10 cellular contexts compared by ENCODE assay signal in the genomic region with DNA sequence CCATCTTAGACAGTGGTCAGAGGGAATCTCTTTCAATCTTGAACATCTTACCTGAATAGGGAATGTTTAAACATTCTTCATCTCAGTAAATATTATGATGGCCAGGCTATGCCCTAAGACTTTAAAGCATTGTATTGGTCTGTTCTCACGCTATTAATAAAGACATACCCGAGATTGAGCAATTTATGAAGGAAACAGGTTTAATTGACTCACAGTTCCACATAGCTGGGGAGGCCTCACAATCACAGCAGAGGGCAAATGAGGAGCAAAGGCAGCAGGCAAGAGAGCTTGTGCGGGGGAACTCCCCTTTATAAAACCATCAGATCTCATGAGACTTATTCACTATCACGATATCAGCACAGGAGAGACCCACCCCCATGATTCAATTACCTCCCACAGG.
"Had no signal": no experiment of that assay in that cellular context is flagged by ENCODE, and none has a peak within 500 bp of the region (broad histone marks: within the 10 kb centered on the region; RNA-seq: fewer than 3 reads in every experiment).

No MANE protein-coding gene starts in this region.

- H3K9ac ChIP-seq: GM23248 had no signal

- H3K4me1 ChIP-seq: HAP-1 had no signal

- H3K4me3 Mint-ChIP-seq: GM23338, H9, HFFc6 had no signal

- DNase-seq: GM23248, GOT3, H7, H9, HCEC 1CT, HFFc6 had no signal

- FAIRE-seq: H1, H54 had no signal

- H3K27ac Mint-ChIP-seq: GM23338, H9, HFFc6 had no signal

- H3K27ac ChIP-seq: GM23248 had no signal

- H2AFZ ChIP-seq: GM23248, GM23338 had no signal

- H3K4me3 ChIP-seq: GM23248, GM23338, HAP-1 had no signal

- H3K4me1 Mint-ChIP-seq: GM23338, H9 had no signal

- H3K4me2 ChIP-seq: GM23338 had no signal

- H3K9me3 ChIP-seq: HAP-1 had no signal

- H3K9me3 Mint-ChIP-seq: GM23338, HFFc6 had no signal

- H3K36me3 ChIP-seq: HAP-1 had no signal
